Comparison of ENCODE assay signal across 9 cellular contexts in genomic region chr13:28534801-28535200, GRCh38. TPM values are rescaled to one million over a fixed set of nuclear protein-coding genes. Genes with fewer than 3 reads are reported as not detected.
"Had no signal": no experiment of that assay in that cellular context is flagged by ENCODE, and none has a peak within 500 bp of the region (broad histone marks: within the 10 kb centered on the region; RNA-seq: fewer than 3 reads in every experiment).

No MANE protein-coding gene starts in this region.

- H3K27ac Mint-ChIP-seq: IgD-negative memory B cell had no signal

- H3K4me3 ChIP-seq: K562 had no signal

- ATAC-seq: HepG2, K562 had no signal

- H3K4me2 ChIP-seq: KMS-11 had no signal

- H3K9ac ChIP-seq: KMS-11 had no signal

- H3K4me3 Mint-ChIP-seq: IgD-negative memory B cell had no signal

- DNase-seq: IMR-90, KBM-7, KG1 had no signal

- H3K36me3 Mint-ChIP-seq: IgD-negative memory B cell had no signal

- H3K4me1 Mint-ChIP-seq: IgD-negative memory B cell had no signal

- H3K27ac ChIP-seq: HL-60, KMS-11 had no signal

RNA-seq across cellular contexts. Expression of gene FLT1, which starts 39.9 kb away (rescaled TPM):
- total RNA-seq: HT-29 had no signal
- polyA plus RNA-seq: HepG2 had no signal
